Comparison of ENCODE assay signal across 8 cellular contexts in the genomic region with DNA sequence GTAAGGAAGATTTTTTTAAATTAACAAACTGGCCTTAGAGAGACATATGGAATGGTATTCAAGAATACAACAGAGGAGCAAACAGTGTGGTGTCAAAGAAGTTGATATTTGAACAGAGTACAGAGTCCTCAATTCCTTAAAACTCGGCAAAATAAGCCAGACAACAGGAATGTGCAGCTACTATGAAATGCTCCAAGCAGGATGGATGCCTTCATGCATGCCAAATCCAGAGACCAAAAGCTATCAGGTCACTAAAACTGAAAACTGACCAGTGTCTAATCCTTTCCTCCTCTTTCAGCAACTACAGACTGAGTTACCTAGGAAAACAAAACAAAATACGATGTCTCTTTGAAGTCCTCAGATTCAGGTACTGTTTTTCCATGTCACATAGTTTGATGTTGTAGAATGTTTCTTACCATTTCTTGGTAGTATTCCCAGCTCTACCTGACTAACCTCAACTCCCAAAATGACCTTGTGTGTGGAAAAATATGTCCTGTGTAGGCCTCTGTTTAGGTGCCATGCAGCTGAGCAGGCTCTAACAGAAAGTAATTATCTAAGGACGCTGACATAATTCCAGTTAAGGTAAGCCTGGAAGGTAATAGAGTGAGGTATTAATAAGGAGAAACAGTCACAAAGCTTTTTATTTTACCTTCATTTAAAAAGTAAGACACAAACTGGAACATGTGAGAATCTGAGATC. TPM values are rescaled to one million over a fixed set of nuclear protein-coding genes. Genes with fewer than 3 reads are reported as not detected.
DNase-seq lines count a peak whose midpoint lies in the region; ATAC-seq and TF ChIP-seq lines count a peak whose summit lies in the region.

No MANE protein-coding gene starts in this region.

- peaks cover 63 to 72% (median 72%) of the 10 kb centered on the region in 3 donors for H3K4me1 Mint-ChIP-seq in IgD-negative memory B cell

- H3K27me3 Mint-ChIP-seq in IgD-negative memory B cell, result no peaks in the 10 kb centered on the region

- H3K36me3 ChIP-seq in psoas muscle (ENCODE audit: insufficient read depth in 1 of 2, low read depth in 1 of 2), result no peaks in the 10 kb centered on the region

- intact Hi-C loops in psoas muscle (cut with DNase I), result no loop called here

- H3K27me3 ChIP-seq in psoas muscle (ENCODE audit: insufficient read depth in 3 of 3, low read length in 2 of 3), result no peaks in the 10 kb centered on the region

- DNase-seq in epithelial cell of prostate (ENCODE audit: low read depth, low spot score), result no peak
- DNase-seq in psoas muscle, result no peak
- DNase-seq in middle frontal gyrus (ENCODE audit: extremely low spot score, low spot score), result no peak
- no peak for DNase-seq in NCI-H748 (lab: John Stamatoyannopoulos, UW; ENCODE audit: unreplicated experiment)
- no peak for DNase-seq in NOMO-1 treated with dmso at 0.1 percent for 144 hours (lab: John Stamatoyannopoulos, UW; ENCODE audit: unreplicated experiment)
- no peak for DNase-seq in DMS153 (lab: John Stamatoyannopoulos, UW)

- peak overlapping the region; percentile 29 to 93 (median 84) for H3K27ac Mint-ChIP-seq in IgD-negative memory B cell

- no peak for TF ChIP-seq CTCF in psoas muscle (IDR thresholded peaks at IDR 0.05)

- H3K9me3 Mint-ChIP-seq in IgD-negative memory B cell, result no peaks in the 10 kb centered on the region

- H3K9me3 ChIP-seq in psoas muscle, result no peaks in the 10 kb centered on the region

- WGBS in psoas muscle, 3 donors, result 20 to 33% (median 23%) methylated on average over 3 of the region's 3 CpGs

- H3K4me3 Mint-ChIP-seq in IgD-negative memory B cell, result no peak overlapping the region

- peaks cover 3% of the 10 kb centered on the region for H3K36me3 Mint-ChIP-seq in IgD-negative memory B cell

- H3K27ac ChIP-seq in epithelial cell of prostate (peak overlapping the region; percentile 74), psoas muscle (peak overlapping the region; percentile 9)

- H3K4me3 ChIP-seq in psoas muscle, result no peak overlapping the region

- H3K4me1 ChIP-seq in psoas muscle, result peaks cover 47% of the 10 kb centered on the region

- ATAC-seq in GM19395 (IDR thresholded peaks at IDR 0.05; ENCODE audit: unreplicated experiment) (peak; percentile 15), psoas muscle (peak in 2 of 4 donors; percentile 26 to 33)

RNA-seq across cellular contexts. Expression of gene TBL1XR1, which starts 46.9 kb away (rescaled TPM):
- polyA plus RNA-seq in IgD-negative memory B cell (23.6 TPM), psoas muscle (10 to 100 TPM in 2 of 3 donors, 1 to 10 TPM in 1; 7.3 to 15.7 (median 11.5) TPM)
- total RNA-seq in psoas muscle, result 10 to 100 TPM; 58.6 to 97.4 (median 69.4) TPM
